24 cellular contexts compared by ENCODE assay signal in genomic region chrX:24364326-24364725, GRCh38. TPM values are rescaled to one million over a fixed set of nuclear protein-coding genes. Genes with fewer than 3 reads are reported as not detected.
DNase-seq lines count a peak whose midpoint lies in the region; ATAC-seq, FAIRE-seq and TF ChIP-seq lines count a peak whose summit lies in the region.
"Had no signal": no experiment of that assay in that cellular context is flagged by ENCODE, and none has a peak within 500 bp of the region (broad histone marks: within the 10 kb centered on the region; RNA-seq: fewer than 3 reads in every experiment).

No MANE protein-coding gene starts in this region.

- no peak overlapping the region for H2BK15ac ChIP-seq in neuronal stem cell (ENCODE audit: low read length)

- no peak overlapping the region for H2BK5ac ChIP-seq in neuronal stem cell (ENCODE audit: low read length)

- H2AFZ ChIP-seq in neuronal stem cell (ENCODE audit: low read length) = peak overlapping the region; percentile 82

- H4K91ac ChIP-seq in neuronal stem cell (ENCODE audit: low read depth, low read length, poor library complexity) = no peak overlapping the region

- no peaks in the 10 kb centered on the region for H3K79me1 ChIP-seq in neuronal stem cell (ENCODE audit: low read depth, low read length)

- no peak overlapping the region for H3K4me2 ChIP-seq in neuronal stem cell (ENCODE audit: insufficient read depth, low read length, poor library complexity, severe bottlenecking)
- H3K4me2 ChIP-seq: A549 had no signal

- WGBS in neuronal stem cell (ENCODE audit: extremely low coverage in 2 of 2, insufficient read length in 2 of 2, insufficient replicate concordance in 1 of 2), 2 donors = no CpG with 5 or more reads among the region's 5 CpGs
- WGBS in tibial nerve, 2 donors = 80 to 86% methylated on average over 2 to 5 of the region's 5 CpGs

- FAIRE-seq in HTR-8/SVneo (lab: Jason Lieb, UNC) = peak; percentile 58
- FAIRE-seq: A549, D721Med, G401.6, GM12891 had no signal

- CTCF ChIA-PET in HEK293 (lab: Yijun Ruan, JAX) = no interaction called here

- H3K4me1 ChIP-seq in HEK293 (ENCODE audit: control insufficient read depth, insufficient read depth, low read length) = no peaks in the 10 kb centered on the region
- H3K4me1 ChIP-seq in neuronal stem cell (ENCODE audit: control insufficient read depth in 2 of 2, insufficient read depth in 1 of 2, low read depth in 1 of 2, low read length in 2 of 2) = no peaks in the 10 kb centered on the region
- H3K4me1 ChIP-seq in tibial nerve = no peaks in the 10 kb centered on the region
- H3K4me1 ChIP-seq: A549, BE2C had no signal

- no peak overlapping the region for H2AK5ac ChIP-seq in neuronal stem cell (ENCODE audit: low read depth, low read length)

- no peak for TF ChIP-seq POLR2A in tibial nerve (IDR thresholded peaks at IDR 0.05)

- H3K27ac ChIP-seq in HEK293 (ENCODE audit: extremely low read depth, low read depth, low read length) (no peak overlapping the region), neuronal stem cell (replicated peaks; ENCODE audit: low read length) (no peak overlapping the region), tibial nerve (no peak overlapping the region)
- H3K27ac ChIP-seq: A549, C4-2B, HL-60 had no signal

- no peak overlapping the region for H2BK120ac ChIP-seq in neuronal stem cell (ENCODE audit: low read depth, low read length)

- H3K14ac ChIP-seq in neuronal stem cell (ENCODE audit: low read length) = no peak overlapping the region

- H2BK12ac ChIP-seq in neuronal stem cell (ENCODE audit: low read length) = no peak overlapping the region

- no peak overlapping the region for H3K9ac ChIP-seq in neuronal stem cell (ENCODE audit: low read depth, low read length, poor library complexity)

- H3K4me3 ChIP-seq in HEK293 (ENCODE audit: low read depth, low read length) (no peak overlapping the region), neuronal stem cell (ENCODE audit: low read length in 2 of 2) (no peak overlapping the region), tibial nerve (no peak overlapping the region)
- H3K4me3 ChIP-seq: A549 had no signal

- no peak overlapping the region for H3K4ac ChIP-seq in neuronal stem cell (ENCODE audit: low read length)

- no peak for ATAC-seq in HG03571 (IDR thresholded peaks at IDR 0.05; ENCODE audit: unreplicated experiment)
- ATAC-seq: CD8-positive, alpha-beta T cell had no signal

- no peak for TF ChIP-seq EP300 in tibial nerve (IDR thresholded peaks at IDR 0.05)

- no peak overlapping the region for H4K8ac ChIP-seq in neuronal stem cell (ENCODE audit: low read depth, low read length)

- H3K36me3 ChIP-seq in HEK293 (ENCODE audit: control insufficient read depth in 2 of 2, insufficient read depth in 1 of 2, low read length in 2 of 2) = no peaks in the 10 kb centered on the region
- H3K36me3 ChIP-seq in neuronal stem cell (replicated peaks in 1 of 2; ENCODE audit: control insufficient read depth in 2 of 2, insufficient read depth in 2 of 2, low read length in 2 of 2) = no peaks in the 10 kb centered on the region
- H3K36me3 ChIP-seq in tibial nerve = no peaks in the 10 kb centered on the region
- H3K36me3 ChIP-seq: BE2C had no signal

- H3K27me3 ChIP-seq in neuronal stem cell (ENCODE audit: control insufficient read depth in 3 of 3, insufficient read depth in 3 of 3, low read depth in 1 of 3, low read length in 3 of 3) (peaks cover 0 to 10% (median 0%) of the 10 kb centered on the region in 3 experiments), tibial nerve (peaks cover 0 to 8% of the 10 kb centered on the region in 2 donors)
- H3K27me3 ChIP-seq: BE2C had no signal

- POLR2A ChIA-PET in HEK293 (lab: Yijun Ruan, JAX) = no interaction called here

- DNase-seq in HTR-8/SVneo (ENCODE audit: insufficient read length, low spot score) (no peak), left kidney (ENCODE audit: low read depth, low spot score) (peak; percentile 1), neuronal stem cell (ENCODE audit: low spot score) (no peak), tibial nerve (ENCODE audit: low spot score in 2 of 2) (no peak), GOT3 (lab: John Stamatoyannopoulos, UW) (no peak)
- DNase-seq in activated CD4-positive, CD25-positive, alpha-beta regulatory T cell (lab: John Stamatoyannopoulos, UW) = no peak
- DNase-seq: BE2C; CD8-positive, alpha-beta T cell; COR-L47; DMS153; DMS79 treated with DMSO at 0.1 percent for 48 hours; EL; HCEC 1CT; IMR-90 had no signal

- no peak overlapping the region for H3K18ac ChIP-seq in neuronal stem cell (ENCODE audit: low read length)

- H3K9me3 ChIP-seq in HEK293 (ENCODE audit: control insufficient read depth, insufficient read depth, low read depth, low read length) = no peaks in the 10 kb centered on the region
- H3K9me3 ChIP-seq in neuronal stem cell (replicated peaks in 1 of 2; ENCODE audit: control insufficient read depth in 2 of 2, insufficient read depth in 1 of 2, low read depth in 1 of 2, low read length in 2 of 2) = no peaks in the 10 kb centered on the region
- no peaks in the 10 kb centered on the region for H3K9me3 ChIP-seq in tibial nerve
- H3K9me3 ChIP-seq: A549, BE2C had no signal

- H3K23ac ChIP-seq in neuronal stem cell (ENCODE audit: low read depth, low read length, poor library complexity) = no peak overlapping the region

- TF ChIP-seq CTCF in HEK293 (tag by site-specific recombination; IDR thresholded peaks at IDR 0.05) (no peak), tibial nerve (IDR thresholded peaks at IDR 0.05) (no peak)

TF ChIP-seq in HEK293, 187 proteins besides CTCF, POLR2A, EP300 and RAD21:
- peak; percentile 20; the same call in 1 of the 2 replicates for TF ChIP-seq OSR2 (tag by site-specific recombination; IDR thresholded peaks at IDR 0.05)
- no peak for TF ChIP-seq ZNF768 (tag by site-specific recombination; IDR thresholded peaks at IDR 0.05)
- TF ChIP-seq IKZF3 (tag by site-specific recombination; IDR thresholded peaks at IDR 0.05) = no peak
- TF ChIP-seq ZNF426 (tag by site-specific recombination; IDR thresholded peaks at IDR 0.05) = no peak
- no peak for TF ChIP-seq ZNF776 (tag by site-specific recombination; IDR thresholded peaks at IDR 0.05; ENCODE audit: borderline replicate concordance)
- no peak for TF ChIP-seq ZSCAN18 (tag by site-specific recombination; IDR thresholded peaks at IDR 0.05)
- no peak for TF ChIP-seq ZNF391 (tag by site-specific recombination; IDR thresholded peaks at IDR 0.05; ENCODE audit: borderline replicate concordance, low read depth)
TF ChIP-seq in HEK293: peak in this region for 1.

RNA-seq across cellular contexts. Expression of gene SUPT20HL1, which starts 3.9 kb away (rescaled TPM):
- not detected for polyA plus RNA-seq in neuronal stem cell (2013, experiment 1 of 2)
- not detected for polyA plus RNA-seq in neuronal stem cell (2013, experiment 2 of 2)
- total RNA-seq in tibial nerve = under 1 TPM in 1 of 4 donors, not detected in 3; 0.42 TPM
- total RNA-seq: CD8-positive, alpha-beta T cell; H4; IMR-90 had no signal
- polyA plus RNA-seq: A549, AG04450, IMR-90 had no signal

RNA-seq across cellular contexts. Expression of gene SUPT20HL2, which starts 50.5 kb away (rescaled TPM):
- 0.01 TPM for polyA plus RNA-seq in neuronal stem cell (2013, experiment 1 of 2)
- not detected for polyA plus RNA-seq in neuronal stem cell (2013, experiment 2 of 2)
- total RNA-seq in tibial nerve = not detected
- total RNA-seq: CD8-positive, alpha-beta T cell; H4; IMR-90 had no signal
- polyA plus RNA-seq: A549, AG04450, IMR-90 had no signal
